Comparison of ENCODE assay signal across 8 cellular contexts in genomic region chr7:88218836-88219605, GRCh38.
DNase-seq lines count a peak whose midpoint lies in the region; ATAC-seq and TF ChIP-seq lines count a peak whose summit lies in the region.

No MANE protein-coding gene starts in this region.

- H3K9me3 Mint-ChIP-seq in memory B cell, result no peaks in the 10 kb centered on the region
- no peaks in the 10 kb centered on the region for H3K9me3 Mint-ChIP-seq in stimulated activated naive B cell treated with anti-CD40 and anti-IgM and Interleukin-4, amounts not matched to agents 10 μg/mL and 1 μg/mL and 100 μg/mL, for 72 hours

- H3K4me1 Mint-ChIP-seq in memory B cell, result peaks cover 17% of the 10 kb centered on the region
- peaks cover 10 to 30% of the 10 kb centered on the region in 2 donors for H3K4me1 Mint-ChIP-seq in stimulated activated naive B cell treated with anti-CD40 and anti-IgM and Interleukin-4, amounts not matched to agents 10 μg/mL and 1 μg/mL and 100 μg/mL, for 72 hours

- DNase-seq in NCI-H2196 (lab: John Stamatoyannopoulos, UW; ENCODE audit: unreplicated experiment) (peak; percentile 21), memory B cell (ENCODE audit: low spot score in 2 of 2) (peak; percentile 7 to 27)
- DNase-seq in activated CD4-positive, alpha-beta T cell treated with anti-CD3 and anti-CD28 coated beads for 4 hours, result peak; percentile 4 to 15
- DNase-seq in effector CD8-positive, alpha-beta T cell (lab: John Stamatoyannopoulos, UW), result peak; percentile 2
- peak; percentile 65 for DNase-seq in stimulated activated naive B cell treated with anti-CD40 and anti-IgM and Interleukin-4, amounts not matched to agents 10 μg/mL and 1 μg/mL and 100 μg/mL, for 72 hours

- H3K36me3 Mint-ChIP-seq in memory B cell, result peaks cover 7% of the 10 kb centered on the region
- peaks cover 11 to 27% of the 10 kb centered on the region in 2 donors for H3K36me3 Mint-ChIP-seq in stimulated activated naive B cell treated with anti-CD40 and anti-IgM and Interleukin-4, amounts not matched to agents 10 μg/mL and 1 μg/mL and 100 μg/mL, for 72 hours

- no peaks in the 10 kb centered on the region for H3K27me3 Mint-ChIP-seq in memory B cell
- peaks cover 0 to 4% of the 10 kb centered on the region in 2 donors for H3K27me3 Mint-ChIP-seq in stimulated activated naive B cell treated with anti-CD40 and anti-IgM and Interleukin-4, amounts not matched to agents 10 μg/mL and 1 μg/mL and 100 μg/mL, for 72 hours

- H3K27ac ChIP-seq in 22Rv1, result peak overlapping the region; percentile 63; the same call in 1 of the 2 replicates

- peak overlapping the region; percentile 83 for H3K27ac Mint-ChIP-seq in memory B cell
- H3K27ac Mint-ChIP-seq in stimulated activated naive B cell treated with anti-CD40 and anti-IgM and Interleukin-4, amounts not matched to agents 10 μg/mL and 1 μg/mL and 100 μg/mL, for 72 hours, result peak overlapping the region; percentile 99

- peak overlapping the region; percentile 93 for H3K4me3 Mint-ChIP-seq in memory B cell
- peak overlapping the region; percentile 91 to 92 for H3K4me3 Mint-ChIP-seq in stimulated activated naive B cell treated with anti-CD40 and anti-IgM and Interleukin-4, amounts not matched to agents 10 μg/mL and 1 μg/mL and 100 μg/mL, for 72 hours

- ATAC-seq in GM18498 (IDR thresholded peaks at IDR 0.05; ENCODE audit: unreplicated experiment) (peak; percentile 37), HG02870 (IDR thresholded peaks at IDR 0.05; ENCODE audit: unreplicated experiment) (peak; percentile 19), memory B cell (ENCODE audit: low read depth) (peak; percentile 7)
- peak; percentile 41 to 43 for ATAC-seq in stimulated activated naive B cell treated with anti-CD40 and anti-IgM and Interleukin-4, amounts not matched to agents 10 μg/mL and 1 μg/mL and 100 μg/mL, for 72 hours (replicated peaks)

- TF ChIP-seq CTCF in 22Rv1 (IDR thresholded peaks at IDR 0.05), result no peak

Comparison
In these comparisons a context has a peak if more than half of its experiments do, and no peak if none do; other contexts are left out.
1. Peak in every context shown above with its lines: DNase-seq, ATAC-seq and H3K27ac ChIP-seq.
2. DNase-seq: peak in every context shown above with its lines; median percentile 65 in stimulated activated naive B cell treated with anti-CD40 and anti-IgM and Interleukin-4, amounts not matched to agents 10 μg/mL and 1 μg/mL and 100 μg/mL, for 72 hours; 21 in NCI-H2196; 17 in memory B cell; 10 in activated CD4-positive, alpha-beta T cell treated with anti-CD3 and anti-CD28 coated beads for 4 hours; 2 in effector CD8-positive, alpha-beta T cell.